In genomic region chr15:96974761-96975160, GRCh38 we compare ENCODE assay signal across 10 cellular contexts.
"Had no signal": no experiment of that assay in that cellular context is flagged by ENCODE, and none has a peak within 500 bp of the region (broad histone marks: within the 10 kb centered on the region; RNA-seq: fewer than 3 reads in every experiment).

No MANE protein-coding gene starts in this region.

- H3K4me3 ChIP-seq: dorsolateral prefrontal cortex, gastroesophageal sphincter had no signal

- DNase-seq: activated CD4-positive, alpha-beta T cell treated with anti-CD3 and anti-CD28 coated beads, Interleukin-2, amount 50 U/mL, for 4 hours; activated effector memory CD4-positive, alpha-beta T cell treated with anti-CD3 and anti-CD28 coated beads, Interleukin-2, amount 50 U/mL, for 16 hours; activated T-cell treated with anti-CD3 and anti-CD28 coated beads, Interleukin-2, amount 50 U/mL, for 4 hours; amygdala; dorsolateral prefrontal cortex; left ventricle myocardium superior; stimulated activated CD4-positive, alpha-beta T cell treated with anti-CD3 and anti-CD28 coated beads, Interleukin-2, amount 100 ng/mL, for 48 hours; stimulated activated naive CD4-positive, alpha-beta T cell treated with Interleukin-2 at 50 U/mL for 16 hours had no signal

- FAIRE-seq: keratinocyte had no signal
